1 cellular context compared by ENCODE assay signal in the genomic region with DNA sequence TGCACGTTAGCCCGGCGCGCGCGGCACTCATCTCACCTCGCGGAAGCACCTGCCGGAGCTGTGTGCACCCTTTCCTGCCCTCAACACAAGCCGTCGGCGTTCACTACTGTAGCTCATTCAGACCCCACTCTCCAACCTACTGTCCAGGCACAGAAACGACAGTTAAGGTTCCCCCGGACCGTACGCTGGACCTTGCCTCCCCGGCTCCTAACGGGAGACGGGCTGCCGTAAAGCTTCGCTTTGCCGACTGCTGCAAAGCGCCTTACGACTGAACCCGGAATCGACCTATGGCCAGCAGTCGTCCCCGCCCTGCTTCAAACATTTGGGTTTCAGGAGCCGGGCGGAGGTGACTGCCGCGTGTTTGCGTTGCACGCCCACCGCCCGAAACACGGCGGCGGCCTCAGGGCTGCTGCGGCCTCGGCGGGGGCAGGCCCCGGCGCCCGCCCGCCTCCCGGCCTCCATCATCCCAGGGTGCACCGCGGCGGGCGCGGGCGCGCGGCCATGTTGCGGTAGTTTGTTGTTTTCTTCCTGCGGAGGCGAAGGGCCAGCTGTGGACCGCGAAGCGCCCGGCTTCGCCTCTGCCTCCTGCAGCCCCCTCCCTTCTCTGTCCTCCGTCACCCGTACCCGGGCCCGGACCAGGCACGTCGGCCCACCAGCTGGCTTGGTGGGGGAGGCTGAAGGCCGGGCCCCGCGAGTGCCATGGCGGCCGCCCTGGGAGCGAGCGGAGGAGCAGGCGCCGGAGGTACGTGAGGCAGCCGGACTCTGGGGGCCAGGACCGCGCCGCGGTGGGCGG.
A peak's percentile ranks its signal among the peaks of the same experiment; 100 is the strongest.
TF ChIP-seq lines count a peak whose summit lies in the region.

Gene RBM33 (plus strand): TSS at position 484 of the 793 bp plus-strand sequence. CDS start 216 bp downstream, at position 700.

TF ChIP-seq in K562, 482 proteins besides CTCF, POLR2A, EP300 and RAD21 (continued from another document and continues in another):
- TF ChIP-seq WHSC1 (IDR thresholded peaks at IDR 0.05; ENCODE audit: low read length) = no peak
- no peak for TF ChIP-seq CEBPG (CRISPR knock-in tag; IDR thresholded peaks at IDR 0.05)
- 0 out of 4 replicates have a peak, but pooled peaks of 1 of the 2 experiments have one; percentile 16 for TF ChIP-seq CEBPG (tag; conservative IDR thresholded peaks at IDR 0.05 in 1 of 2, IDR thresholded peaks at IDR 0.05 in 1 of 2)
- TF ChIP-seq, protein P1, sequence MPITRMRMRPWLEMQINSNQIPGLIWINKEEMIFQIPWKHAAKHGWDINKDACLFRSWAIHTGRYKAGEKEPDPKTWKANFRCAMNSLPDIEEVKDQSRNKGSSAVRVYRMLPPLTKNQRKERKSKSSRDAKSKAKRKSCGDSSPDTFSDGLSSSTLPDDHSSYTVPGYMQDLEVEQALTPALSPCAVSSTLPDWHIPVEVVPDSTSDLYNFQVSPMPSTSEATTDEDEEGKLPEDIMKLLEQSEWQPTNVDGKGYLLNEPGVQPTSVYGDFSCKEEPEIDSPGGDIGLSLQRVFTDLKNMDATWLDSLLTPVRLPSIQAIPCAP (CRISPR knock-in tag; IDR thresholded peaks at IDR 0.05; ENCODE audit: borderline replicate concordance) = 0 out of 2 replicates have a peak, but pooled peaks have one; percentile 12
- TF ChIP-seq HLTF (IDR thresholded peaks at IDR 0.05) = 0 out of 2 replicates have a peak, but pooled peaks have one; percentile 57
- TF ChIP-seq, protein P2, sequence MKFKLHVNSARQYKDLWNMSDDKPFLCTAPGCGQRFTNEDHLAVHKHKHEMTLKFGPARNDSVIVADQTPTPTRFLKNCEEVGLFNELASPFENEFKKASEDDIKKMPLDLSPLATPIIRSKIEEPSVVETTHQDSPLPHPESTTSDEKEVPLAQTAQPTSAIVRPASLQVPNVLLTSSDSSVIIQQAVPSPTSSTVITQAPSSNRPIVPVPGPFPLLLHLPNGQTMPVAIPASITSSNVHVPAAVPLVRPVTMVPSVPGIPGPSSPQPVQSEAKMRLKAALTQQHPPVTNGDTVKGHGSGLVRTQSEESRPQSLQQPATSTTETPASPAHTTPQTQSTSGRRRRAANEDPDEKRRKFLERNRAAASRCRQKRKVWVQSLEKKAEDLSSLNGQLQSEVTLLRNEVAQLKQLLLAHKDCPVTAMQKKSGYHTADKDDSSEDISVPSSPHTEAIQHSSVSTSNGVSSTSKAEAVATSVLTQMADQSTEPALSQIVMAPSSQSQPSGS (CRISPR knock-in tag; IDR thresholded peaks at IDR 0.05) = peak; percentile 50; the same call in 1 of the 2 replicates
- peak; percentile 57 to 64; a peak in 2 of 4 replicates for TF ChIP-seq MAZ (CRISPR knock-in tag; conservative IDR thresholded peaks at IDR 0.05 in 1 of 2, IDR thresholded peaks at IDR 0.05 in 1 of 2)
- TF ChIP-seq FOXA3 (CRISPR knock-in tag; conservative IDR thresholded peaks at IDR 0.05 in 1 of 2, IDR thresholded peaks at IDR 0.05 in 1 of 2) = peak in 1 of 2 experiments; percentile 76; a peak in 1 of 4 replicates
- peak; percentile 63 for TF ChIP-seq CREM (IDR thresholded peaks at IDR 0.05; ENCODE audit: low read depth)
- peak; percentile 80 for TF ChIP-seq ZNF592 (IDR thresholded peaks at IDR 0.05)
- TF ChIP-seq TEAD1 (CRISPR knock-in tag; IDR thresholded peaks at IDR 0.05) = peak; percentile 15 to 54; a peak in 1 of 4 replicates
- peak; percentile 30 to 75; a peak in 1 of 4 replicates for TF ChIP-seq UBTF (IDR thresholded peaks at IDR 0.05; ENCODE audit: borderline replicate concordance in 1 of 2, low read depth in 2 of 2, low read length in 2 of 2)
- peak; percentile 94; the same call in 1 of the 2 replicates for TF ChIP-seq ILF3 (IDR thresholded peaks at IDR 0.05; ENCODE audit: borderline replicate concordance)
- peak; percentile 62; the same call in 1 of the 2 replicates for TF ChIP-seq CHCHD3 (CRISPR knock-in tag; IDR thresholded peaks at IDR 0.05)
- no peak for TF ChIP-seq HSF4 (CRISPR knock-in tag; IDR thresholded peaks at IDR 0.05; ENCODE audit: borderline replicate concordance)
- TF ChIP-seq HDAC2 (IDR thresholded peaks at IDR 0.05) = 0 out of 2 replicates have a peak, but pooled peaks have one; percentile 10
- TF ChIP-seq CBX3 (IDR thresholded peaks at IDR 0.05; ENCODE audit: borderline replicate concordance in 1 of 2, low read length in 2 of 2) = peak in 1 of 2 experiments; percentile 43; a peak in 1 of 3 replicates
- TF ChIP-seq SP1 (CRISPR knock-in tag; IDR thresholded peaks at IDR 0.05) = peak; percentile 62
- TF ChIP-seq ZNF217 (CRISPR knock-in tag; IDR thresholded peaks at IDR 0.05) = no peak
- TF ChIP-seq HCFC1 (IDR thresholded peaks at IDR 0.05; ENCODE audit: low read depth, low read length) = peak; percentile 67; the same call in 1 of the 2 replicates
- TF ChIP-seq YBX1 (IDR thresholded peaks at IDR 0.05) = no peak
- no peak for TF ChIP-seq ZNF140 (CRISPR knock-in tag; IDR thresholded peaks at IDR 0.05)
- TF ChIP-seq, protein P3, sequence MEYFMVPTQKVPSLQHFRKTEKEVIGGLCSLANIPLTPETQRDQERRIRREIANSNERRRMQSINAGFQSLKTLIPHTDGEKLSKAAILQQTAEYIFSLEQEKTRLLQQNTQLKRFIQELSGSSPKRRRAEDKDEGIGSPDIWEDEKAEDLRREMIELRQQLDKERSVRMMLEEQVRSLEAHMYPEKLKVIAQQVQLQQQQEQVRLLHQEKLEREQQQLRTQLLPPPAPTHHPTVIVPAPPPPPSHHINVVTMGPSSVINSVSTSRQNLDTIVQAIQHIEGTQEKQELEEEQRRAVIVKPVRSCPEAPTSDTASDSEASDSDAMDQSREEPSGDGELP (CRISPR knock-in tag; IDR thresholded peaks at IDR 0.05; ENCODE audit: borderline replicate concordance) = peak; percentile 89
- peak; percentile 33; the same call in 1 of the 2 replicates for TF ChIP-seq ARID1B (IDR thresholded peaks at IDR 0.05)
- no peak for TF ChIP-seq ZNF347 (CRISPR knock-in tag; IDR thresholded peaks at IDR 0.05; ENCODE audit: low read depth)
- TF ChIP-seq, protein P4, sequence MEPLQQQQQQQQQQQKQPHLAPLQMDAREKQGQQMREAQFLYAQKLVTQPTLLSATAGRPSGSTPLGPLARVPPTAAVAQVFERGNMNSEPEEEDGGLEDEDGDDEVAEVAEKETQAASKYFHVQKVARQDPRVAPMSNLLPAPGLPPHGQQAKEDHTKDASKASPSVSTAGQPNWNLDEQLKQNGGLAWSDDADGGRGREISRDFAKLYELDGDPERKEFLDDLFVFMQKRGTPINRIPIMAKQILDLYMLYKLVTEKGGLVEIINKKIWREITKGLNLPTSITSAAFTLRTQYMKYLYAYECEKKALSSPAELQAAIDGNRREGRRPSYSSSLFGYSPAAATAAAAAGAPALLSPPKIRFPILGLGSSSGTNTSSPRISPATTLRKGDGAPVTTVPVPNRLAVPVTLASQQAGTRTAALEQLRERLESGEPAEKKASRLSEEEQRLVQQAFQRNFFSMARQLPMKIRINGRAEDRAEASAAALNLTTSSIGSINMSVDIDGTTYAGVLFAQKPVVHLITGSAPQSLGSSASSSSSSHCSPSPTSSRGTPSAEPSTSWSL (CRISPR knock-in tag; IDR thresholded peaks at IDR 0.05; ENCODE audit: borderline replicate concordance) = no peak
- TF ChIP-seq, protein P5, sequence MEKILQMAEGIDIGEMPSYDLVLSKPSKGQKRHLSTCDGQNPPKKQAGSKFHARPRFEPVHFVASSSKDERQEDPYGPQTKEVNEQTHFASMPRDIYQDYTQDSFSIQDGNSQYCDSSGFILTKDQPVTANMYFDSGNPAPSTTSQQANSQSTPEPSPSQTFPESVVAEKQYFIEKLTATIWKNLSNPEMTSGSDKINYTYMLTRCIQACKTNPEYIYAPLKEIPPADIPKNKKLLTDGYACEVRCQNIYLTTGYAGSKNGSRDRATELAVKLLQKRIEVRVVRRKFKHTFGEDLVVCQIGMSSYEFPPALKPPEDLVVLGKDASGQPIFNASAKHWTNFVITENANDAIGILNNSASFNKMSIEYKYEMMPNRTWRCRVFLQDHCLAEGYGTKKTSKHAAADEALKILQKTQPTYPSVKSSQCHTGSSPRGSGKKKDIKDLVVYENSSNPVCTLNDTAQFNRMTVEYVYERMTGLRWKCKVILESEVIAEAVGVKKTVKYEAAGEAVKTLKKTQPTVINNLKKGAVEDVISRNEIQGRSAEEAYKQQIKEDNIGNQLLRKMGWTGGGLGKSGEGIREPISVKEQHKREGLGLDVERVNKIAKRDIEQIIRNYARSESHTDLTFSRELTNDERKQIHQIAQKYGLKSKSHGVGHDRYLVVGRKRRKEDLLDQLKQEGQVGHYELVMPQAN (IDR thresholded peaks at IDR 0.05; ENCODE audit: borderline replicate concordance) = peak; percentile 48
- TF ChIP-seq ZNF263 (CRISPR knock-in tag; IDR thresholded peaks at IDR 0.05; ENCODE audit: borderline replicate concordance) = peak; percentile 45
- no peak; the same call in 1 of the 2 replicates for TF ChIP-seq GTF2F1 (IDR thresholded peaks at IDR 0.05; ENCODE audit: low read depth, low read length)
- no peak for TF ChIP-seq SMARCC2 (IDR thresholded peaks at IDR 0.05; ENCODE audit: low read depth)
- TF ChIP-seq TARDBP (IDR thresholded peaks at IDR 0.05) = 0 out of 2 replicates have a peak, but pooled peaks have one; percentile 25
- TF ChIP-seq ZNF586 (CRISPR knock-in tag; conservative IDR thresholded peaks at IDR 0.05) = no peak
- TF ChIP-seq PHTF2 (CRISPR knock-in tag; IDR thresholded peaks at IDR 0.05) = no peak
- peak; percentile 97 for TF ChIP-seq BRD4 (IDR thresholded peaks at IDR 0.05)
- TF ChIP-seq MAX (CRISPR knock-in tag; IDR thresholded peaks at IDR 0.05) = peak; percentile 70
- TF ChIP-seq IFI16 (CRISPR knock-in tag; IDR thresholded peaks at IDR 0.05) = no peak
- peak; percentile 77 for TF ChIP-seq POLR2B (IDR thresholded peaks at IDR 0.05; ENCODE audit: low read depth, partially characterized antibody)
- TF ChIP-seq C11orf30 (IDR thresholded peaks at IDR 0.05; ENCODE audit: low read depth) = peak; percentile 30
- TF ChIP-seq L3MBTL2 (IDR thresholded peaks at IDR 0.05) = peak; percentile 93
- TF ChIP-seq NR3C1 (CRISPR knock-in tag; IDR thresholded peaks at IDR 0.05) = peak; percentile 84; the same call in 1 of the 2 replicates
- TF ChIP-seq HNRNPH1 (optimal IDR thresholded peaks at IDR 0.05; ENCODE audit: low read depth, low read length) = no peak
- TF ChIP-seq ZNF239 (CRISPR knock-in tag; IDR thresholded peaks at IDR 0.05) = no peak
- peak; percentile 14; the same call in 1 of the 2 replicates for TF ChIP-seq ARID2 (IDR thresholded peaks at IDR 0.05)
- no peak for TF ChIP-seq MEF2A (IDR thresholded peaks at IDR 0.05; ENCODE audit: control insufficient read depth, low read depth, low read length)
- TF ChIP-seq, protein P6, sequence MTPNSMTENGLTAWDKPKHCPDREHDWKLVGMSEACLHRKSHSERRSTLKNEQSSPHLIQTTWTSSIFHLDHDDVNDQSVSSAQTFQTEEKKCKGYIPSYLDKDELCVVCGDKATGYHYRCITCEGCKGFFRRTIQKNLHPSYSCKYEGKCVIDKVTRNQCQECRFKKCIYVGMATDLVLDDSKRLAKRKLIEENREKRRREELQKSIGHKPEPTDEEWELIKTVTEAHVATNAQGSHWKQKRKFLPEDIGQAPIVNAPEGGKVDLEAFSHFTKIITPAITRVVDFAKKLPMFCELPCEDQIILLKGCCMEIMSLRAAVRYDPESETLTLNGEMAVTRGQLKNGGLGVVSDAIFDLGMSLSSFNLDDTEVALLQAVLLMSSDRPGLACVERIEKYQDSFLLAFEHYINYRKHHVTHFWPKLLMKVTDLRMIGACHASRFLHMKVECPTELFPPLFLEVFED (CRISPR knock-in tag; conservative IDR thresholded peaks at IDR 0.05) = peak; percentile 63; the same call in 1 of the 2 replicates
- peak; percentile 95 for TF ChIP-seq GATAD2B (IDR thresholded peaks at IDR 0.05; ENCODE audit: borderline replicate concordance)
- TF ChIP-seq NRF1 (conservative IDR thresholded peaks at IDR 0.05 in 1 of 2, IDR thresholded peaks at IDR 0.05 in 1 of 2) = peak; percentile 7 to 43; a peak in 3 of 4 replicates
